Comparison of ENCODE assay signal across 8 cellular contexts in the genomic region with DNA sequence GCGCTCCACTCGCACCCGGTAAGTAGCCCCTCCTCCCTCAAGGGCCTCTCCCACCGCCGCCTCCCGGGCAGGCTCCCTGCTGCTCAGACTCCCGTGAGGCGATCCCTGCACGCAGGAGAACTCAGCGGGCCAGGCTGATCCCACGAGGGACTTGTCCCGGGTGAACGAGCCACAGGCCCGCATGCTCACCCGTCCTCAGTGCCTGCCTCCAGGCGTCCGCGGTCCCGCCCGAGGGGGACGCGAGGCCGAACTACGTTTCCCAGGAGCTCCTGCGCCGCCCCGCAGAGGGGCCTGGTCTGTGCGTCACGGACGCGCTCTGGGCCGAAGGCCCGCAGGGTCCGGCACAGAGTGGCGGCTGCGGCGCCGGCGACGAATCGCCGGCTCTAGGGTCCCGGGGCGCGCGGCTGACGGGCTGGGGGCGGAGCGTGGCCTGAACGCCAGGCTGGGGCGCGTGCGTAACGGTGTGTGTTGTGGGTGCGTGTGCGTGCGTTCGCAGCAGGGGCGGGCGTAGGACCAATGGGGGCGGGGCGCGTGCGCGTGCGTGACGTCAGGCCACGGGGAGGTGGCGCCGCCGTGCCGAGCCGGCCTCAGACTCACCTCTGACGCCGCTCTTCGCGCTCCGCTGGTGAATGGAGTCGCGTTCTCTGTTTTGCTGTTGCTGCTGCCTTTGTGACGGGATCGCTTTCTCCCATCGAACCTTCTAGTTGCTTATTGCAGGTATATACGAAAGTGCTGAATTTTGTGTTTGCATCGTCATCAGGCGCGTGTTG. TPM values are rescaled to one million over a fixed set of nuclear protein-coding genes. Genes with fewer than 3 reads are reported as not detected.
DNase-seq lines count a peak whose midpoint lies in the region; ATAC-seq and TF ChIP-seq lines count a peak whose summit lies in the region.

A gene (plus strand): TSS at position 590 of the 770 bp plus-strand sequence. CDS start 13,866 bp downstream, outside the sequence.
A gene (minus strand): TSS at position 237 of the 770 bp plus-strand sequence. CDS start 8,356 bp downstream, outside the sequence.

- peak within 1 kb of the TSS; percentile 97 for H3K27ac ChIP-seq in endodermal cell (ENCODE audit: low read depth, low read length)
- H3K27ac ChIP-seq in mesodermal cell (ENCODE audit: low read depth, low read length, severe bottlenecking): peak within 1 kb of the TSS; percentile 98

- peaks cover 59% of the 10 kb centered on the region for H3K9me3 Mint-ChIP-seq in endodermal cell

- peak within 1 kb of the TSS; percentile 100 for H3K27ac Mint-ChIP-seq in endodermal cell

- H3K36me3 ChIP-seq in endodermal cell (ENCODE audit: control insufficient read depth, insufficient read depth, low read length) (peaks cover 50% of the 10 kb centered on the region), mesodermal cell (ENCODE audit: control insufficient read depth, insufficient read depth, low read length) (peaks cover 55% of the 10 kb centered on the region)

- peak within 1 kb of the TSS; percentile 97 for H3K4me3 Mint-ChIP-seq in endodermal cell

- no peaks in the 10 kb centered on the region for H3K4me1 Mint-ChIP-seq in endodermal cell

- no peaks in the 10 kb centered on the region for H3K27me3 Mint-ChIP-seq in endodermal cell (ENCODE audit: insufficient read depth)

- peak within 1 kb of the TSS; percentile 77 for H3K9ac ChIP-seq in endodermal cell (ENCODE audit: extremely low read depth, low read length, poor library complexity, severe bottlenecking)

- H3K36me3 Mint-ChIP-seq in endodermal cell (ENCODE audit: low read depth): peaks cover 63% of the 10 kb centered on the region

- no peaks in the 10 kb centered on the region for H3K27me3 ChIP-seq in endodermal cell (ENCODE audit: control insufficient read depth, insufficient read depth, low read length, poor library complexity, severe bottlenecking)

- 0% methylated on average over 19 to 87 of the region's 87 CpGs for WGBS in endodermal cell (ENCODE audit: insufficient coverage in 1 of 2, insufficient read length in 1 of 2), 2 experiments
- 0% methylated on average over 66 to 77 of the region's 87 CpGs for WGBS in mesodermal cell (ENCODE audit: insufficient coverage in 2 of 2), 2 experiments

- DNase-seq in COLO668 (lab: John Stamatoyannopoulos, UW; ENCODE audit: unreplicated experiment) (peak; percentile 94), HS-5 (ENCODE audit: low read depth) (peak; percentile 64), NOMO-1 treated with DMSO at 0.1 percent for 48 hours (lab: John Stamatoyannopoulos, UW; ENCODE audit: unreplicated experiment) (peak; percentile 92), endodermal cell (peak; percentile 99)
- peak; percentile 88 for DNase-seq in activated CD8-positive, alpha-beta memory T cell treated with anti-CD3 and anti-CD28 coated beads, Interleukin-2, amount 50 U/mL, for 24 hours (ENCODE audit: extremely low read depth)
- peak; percentile 92 for DNase-seq in stimulated activated CD8-positive, alpha-beta memory T cell treated with anti-CD3 and anti-CD28 coated beads, Interleukin-15, amount 100 ng/mL, for 24 hours (ENCODE audit: low read depth)

- peak within 1 kb of the TSS; percentile 94 for H3K4me3 ChIP-seq in endodermal cell (ENCODE audit: low read length)
- H3K4me3 ChIP-seq in mesodermal cell (ENCODE audit: extremely low read depth, insufficient read depth, low read length, poor library complexity, severe bottlenecking): peak within 1 kb of the TSS; percentile 87

- no peak for TF ChIP-seq CTCF in endodermal cell (conservative IDR thresholded peaks at IDR 0.05)

- peaks cover 77% of the 10 kb centered on the region for H3K9me3 ChIP-seq in endodermal cell (ENCODE audit: control insufficient read depth, low read length)
- H3K9me3 ChIP-seq in mesodermal cell (ENCODE audit: control insufficient read depth, low read length): peaks cover 57% of the 10 kb centered on the region

- peak; percentile 95 for ATAC-seq in GM19468 (IDR thresholded peaks at IDR 0.05; ENCODE audit: extremely low read depth, unreplicated experiment)

- H3K4me1 ChIP-seq in endodermal cell (ENCODE audit: control insufficient read depth, insufficient read depth, low read length) (no peaks in the 10 kb centered on the region), mesodermal cell (ENCODE audit: control insufficient read depth, insufficient read depth, low read length, poor library complexity, severe bottlenecking) (no peaks in the 10 kb centered on the region)

RNA-seq across cellular contexts. Expression of the first gene that starts in this region (rescaled TPM):
- 10 to 100 TPM; 12.0 to 16.4 TPM for total RNA-seq in endodermal cell
- 10.5 TPM for polyA plus RNA-seq in endodermal cell (2013, experiment 1 of 2)
- 8.7 TPM for polyA plus RNA-seq in endodermal cell (2013, experiment 2 of 2)
- 4.7 TPM for polyA plus RNA-seq in mesodermal cell (2013, experiment 1 of 2)
- polyA plus RNA-seq in mesodermal cell (2013, experiment 2 of 2): 3.4 TPM

RNA-seq across cellular contexts. Expression of the second gene that starts in this region (rescaled TPM):
- total RNA-seq in endodermal cell: 1 to 10 TPM; 3.7 to 3.9 TPM
- polyA plus RNA-seq in endodermal cell (2013, experiment 1 of 2): 1.9 TPM
- 1.8 TPM for polyA plus RNA-seq in endodermal cell (2013, experiment 2 of 2)
- polyA plus RNA-seq in mesodermal cell (2013, experiment 1 of 2): 0.77 TPM
- 0.61 TPM for polyA plus RNA-seq in mesodermal cell (2013, experiment 2 of 2)

Comparison
In these comparisons a context has a peak if more than half of its experiments do, and no peak if none do; other contexts are left out.
1. Peak in every context shown above with its lines: DNase-seq, ATAC-seq, H3K4me3 ChIP-seq and H3K27ac ChIP-seq.